24 cellular contexts compared by ENCODE assay signal in genomic region chr10:69934768-69935167, GRCh38.
DNase-seq lines count a peak whose midpoint lies in the region; ATAC-seq, FAIRE-seq and TF ChIP-seq lines count a peak whose summit lies in the region.
"Had no signal": no experiment of that assay in that cellular context is flagged by ENCODE, and none has a peak within 500 bp of the region (broad histone marks: within the 10 kb centered on the region; RNA-seq: fewer than 3 reads in every experiment).

No MANE protein-coding gene starts in this region.

- no peak for TF ChIP-seq RAD21 in A549 (conservative IDR thresholded peaks at IDR 0.05 in 1 of 2, IDR thresholded peaks at IDR 0.05 in 1 of 2)

- no peaks in the 10 kb centered on the region for H4K20me1 ChIP-seq in PC-3 (ENCODE audit: low read length)

- peaks cover 4 to 5% of the 10 kb centered on the region in 2 donors for H3K27me3 Mint-ChIP-seq in natural killer cell treated with Interleukin-12 subunit alpha and Interleukin-12 subunit beta and Interleukin-15 and Interleukin-18, amount 100 ng/mL, for 72 hours

- intact Hi-C loops in PC-3 (cut with micrococcal nuclease) (no loop called here), left lung (cut with DNase I) (no loop called here)

- no peaks in the 10 kb centered on the region for H3K9me3 Mint-ChIP-seq in natural killer cell treated with Interleukin-12 subunit alpha and Interleukin-12 subunit beta and Interleukin-15 and Interleukin-18, amount 100 ng/mL, for 72 hours
- H3K9me3 Mint-ChIP-seq: activated naive CD8-positive, alpha-beta T cell treated with anti-CD3 and anti-CD28 coated beads, Interleukin-2, amount 50 U/mL, for 24 hours; CD4-positive, alpha-beta memory T cell had no signal

- H3K36me3 ChIP-seq in GM06990 (ENCODE audit: control insufficient read depth, insufficient read depth, low read length) (no peaks in the 10 kb centered on the region), PC-3 (ENCODE audit: low read depth, low read length) (peaks cover 40% of the 10 kb centered on the region), left lung (no peaks in the 10 kb centered on the region)
- H3K36me3 ChIP-seq: breast epithelium, gastrocnemius medialis had no signal

- no peak overlapping the region for H3K27ac ChIP-seq in A549
- no peak overlapping the region for H3K27ac ChIP-seq in PC-3 (ENCODE audit: low read length)
- H3K27ac ChIP-seq in left lung, result no peak overlapping the region
- H3K27ac ChIP-seq: breast epithelium, epithelial cell of prostate, gastrocnemius medialis had no signal

- TF ChIP-seq POLR2A in A549 (IDR thresholded peaks at IDR 0.05; ENCODE audit: low read length), result no peak

- no peak overlapping the region for H3K9ac ChIP-seq in PC-3 (ENCODE audit: low read length)

- POLR2A ChIA-PET in A549 (lab: Yijun Ruan, JAX) (no interaction called here), PC-3 (lab: Charles Lee; ENCODE audit: unreplicated experiment) (interaction anchor here (0.5 to 0.7 kb wide), 2 partner anchors 42 to 71 kb away, joined by 3 to 4 read pairs; no protein-coding TSS in a partner anchor)

- FAIRE-seq in A549 (lab: Jason Lieb, UNC), result no peak
- FAIRE-seq: islet of Langerhans had no signal

- TF ChIP-seq CTCF in A549 (IDR thresholded peaks at IDR 0.05) (no peak; the same call in 2 of the 3 replicates), GM06990 (IDR thresholded peaks at IDR 0.05; ENCODE audit: insufficient read depth, low read length, poor library complexity, severe bottlenecking) (peak; percentile 10), PC-3 (conservative IDR thresholded peaks at IDR 0.05; ENCODE audit: low read depth, low read length) (peak; percentile 53), epithelial cell of proximal tubule (conservative IDR thresholded peaks at IDR 0.05; ENCODE audit: low read depth, low read length) (peak; percentile 34), left lung (IDR thresholded peaks at IDR 0.05) (no peak)

- no peaks in the 10 kb centered on the region for H3K4me1 Mint-ChIP-seq in natural killer cell treated with Interleukin-12 subunit alpha and Interleukin-12 subunit beta and Interleukin-15 and Interleukin-18, amount 100 ng/mL, for 72 hours (ENCODE audit: low read depth in 2 of 2)
- H3K4me1 Mint-ChIP-seq: activated naive CD8-positive, alpha-beta T cell treated with anti-CD3 and anti-CD28 coated beads, Interleukin-2, amount 50 U/mL, for 24 hours; CD4-positive, alpha-beta memory T cell had no signal

- H3K79me2 ChIP-seq in PC-3 (ENCODE audit: low read length), result no peaks in the 10 kb centered on the region

- no peaks in the 10 kb centered on the region for H3K9me3 ChIP-seq in A549
- H3K9me3 ChIP-seq in PC-3 (ENCODE audit: low read length), result no peaks in the 10 kb centered on the region
- H3K9me3 ChIP-seq in left lung, result no peaks in the 10 kb centered on the region
- H3K9me3 ChIP-seq: breast epithelium, gastrocnemius medialis had no signal

- H3K27me3 ChIP-seq in GM06990 (replicated peaks; ENCODE audit: control insufficient read depth, insufficient read depth, low read length), result no peaks in the 10 kb centered on the region; the same call in none of the 2 replicates
- H3K27me3 ChIP-seq in PC-3 (ENCODE audit: low read length), result no peaks in the 10 kb centered on the region
- peaks cover 0 to 5% of the 10 kb centered on the region in 2 donors for H3K27me3 ChIP-seq in left lung
- H3K27me3 ChIP-seq: breast epithelium, gastrocnemius medialis had no signal

- no peaks in the 10 kb centered on the region for H3F3A ChIP-seq in PC-3 (ENCODE audit: low read length, unreplicated experiment)

- no peak for DNase-seq in A549 (ENCODE audit: low read depth in 1 of 2, low spot score in 1 of 2)
- no peak for DNase-seq in GM06990 (ENCODE audit: extremely low read depth, insufficient read length)
- DNase-seq in PC-3, result peak; percentile 36
- no peak for DNase-seq in epithelial cell of proximal tubule (ENCODE audit: low read depth)
- no peak for DNase-seq in left lung
- DNase-seq in natural killer cell treated with Interleukin-12 subunit alpha and Interleukin-12 subunit beta and Interleukin-15 and Interleukin-18, amount 100 ng/mL, for 72 hours (ENCODE audit: low spot score), result no peak
- DNase-seq: activated CD4-positive, alpha-beta T cell treated with anti-CD3 and anti-CD28 coated beads, Interleukin-2, amount 50 U/mL, for 1 hour; activated CD8-positive, alpha-beta memory T cell treated with anti-CD3 and anti-CD28 coated beads, Interleukin-2, amount 50 U/mL, for 4 hours; activated naive CD8-positive, alpha-beta T cell treated with anti-CD3 and anti-CD28 coated beads, Interleukin-2, amount 50 U/mL, for 24 hours; CD4-positive, alpha-beta memory T cell; DMS79 treated with DMSO at 0.1 percent for 48 hours; gastrocnemius medialis; H7; hypothalamus; NCI-H1694; NCI-H526 treated with DMSO at 0.1 percent for 48 hours; right cardiac atrium; Right ventricle myocardium superior had no signal

- 5% methylated on average over 2 of the region's 2 CpGs for WGBS in A549 (ENCODE audit: missing lambda C conversion rate)

- BruUV-seq in PC-3 (replicated peaks; lab: Mats Ljungman, UMichigan), result no TSS peak

- H2AFZ ChIP-seq in PC-3 (ENCODE audit: low read length), result no peak overlapping the region

- no peak for TF ChIP-seq EP300 in A549 (IDR thresholded peaks at IDR 0.05)

- no peak overlapping the region for H3K4me3 ChIP-seq in A549
- no peak overlapping the region for H3K4me3 ChIP-seq in GM06990 (replicated peaks; ENCODE audit: low read depth, low read length)
- H3K4me3 ChIP-seq in PC-3 (ENCODE audit: low read length), result no peak overlapping the region
- H3K4me3 ChIP-seq in epithelial cell of proximal tubule (ENCODE audit: low read depth, low read length), result no peak overlapping the region
- no peak overlapping the region for H3K4me3 ChIP-seq in left lung
- H3K4me3 ChIP-seq: breast epithelium, gastrocnemius medialis, lung had no signal

- H3K4me2 ChIP-seq in A549, result no peak overlapping the region
- no peak overlapping the region for H3K4me2 ChIP-seq in PC-3 (ENCODE audit: low read length)

- ATAC-seq in A549 (peak; percentile 47 to 59; a peak in 3 of 6 replicates), PC-3 (peak; percentile 45; the same call in 1 of the 2 replicates), HG02981 (IDR thresholded peaks at IDR 0.05; ENCODE audit: unreplicated experiment) (no peak), HG02973 (IDR thresholded peaks at IDR 0.05; ENCODE audit: unreplicated experiment) (no peak), left lung (no peak)
- ATAC-seq in natural killer cell treated with Interleukin-12 subunit alpha and Interleukin-12 subunit beta and Interleukin-15 and Interleukin-18, amount 100 ng/mL, for 72 hours, result no peak
- ATAC-seq: activated naive CD8-positive, alpha-beta T cell treated with anti-CD3 and anti-CD28 coated beads, Interleukin-2, amount 50 U/mL, for 24 hours; gastrocnemius medialis; right cardiac atrium had no signal

- H3K36me3 Mint-ChIP-seq in natural killer cell treated with Interleukin-12 subunit alpha and Interleukin-12 subunit beta and Interleukin-15 and Interleukin-18, amount 100 ng/mL, for 72 hours, result no peaks in the 10 kb centered on the region
- H3K36me3 Mint-ChIP-seq: CD4-positive, alpha-beta memory T cell had no signal

- H3K4me3 Mint-ChIP-seq in natural killer cell treated with Interleukin-12 subunit alpha and Interleukin-12 subunit beta and Interleukin-15 and Interleukin-18, amount 100 ng/mL, for 72 hours, result no peak overlapping the region
- H3K4me3 Mint-ChIP-seq: activated naive CD8-positive, alpha-beta T cell treated with anti-CD3 and anti-CD28 coated beads, Interleukin-2, amount 50 U/mL, for 24 hours; CD4-positive, alpha-beta memory T cell had no signal

- H3K9me2 ChIP-seq in PC-3 (replicated peaks; ENCODE audit: low read length), result no peaks in the 10 kb centered on the region

- H3K27ac Mint-ChIP-seq in natural killer cell treated with Interleukin-12 subunit alpha and Interleukin-12 subunit beta and Interleukin-15 and Interleukin-18, amount 100 ng/mL, for 72 hours, result no peak overlapping the region
- H3K27ac Mint-ChIP-seq: activated naive CD8-positive, alpha-beta T cell treated with anti-CD3 and anti-CD28 coated beads, Interleukin-2, amount 50 U/mL, for 24 hours; CD4-positive, alpha-beta memory T cell had no signal

- H3K4me1 ChIP-seq in A549, result no peaks in the 10 kb centered on the region
- H3K4me1 ChIP-seq in PC-3 (ENCODE audit: insufficient read depth, low read length), result no peaks in the 10 kb centered on the region
- no peaks in the 10 kb centered on the region for H3K4me1 ChIP-seq in left lung
- H3K4me1 ChIP-seq: breast epithelium had no signal

- CTCF ChIA-PET in A549 (lab: Yijun Ruan, JAX) (interaction anchor here (0.8 to 2.9 kb wide), 9 partner anchors 9 to 147 kb away, joined by 3 to 17 read pairs (median 4); no protein-coding TSS in a partner anchor), PC-3 (lab: Charles Lee) (interaction anchor here (0.6 to 0.8 kb wide), 3 partner anchors 24 to 145 kb away, joined by 4 to 8 read pairs (median 4); no protein-coding TSS in a partner anchor)

TF ChIP-seq in A549, 52 proteins besides CTCF, POLR2A, EP300 and RAD21:
- TF ChIP-seq ZFP36 (IDR thresholded peaks at IDR 0.05; ENCODE audit: borderline replicate concordance, partially characterized antibody) (peak; percentile 61), MAZ (IDR thresholded peaks at IDR 0.05; ENCODE audit: borderline replicate concordance, low read depth, low read length) (no peak)

Comparison
In these comparisons a context has a peak if more than half of its experiments do, and no peak if none do; other contexts are left out.
1. ATAC-seq: peak in A549 (2 of 2) and PC-3 (single experiment); none in HG02981 (single experiment), HG02973 (single experiment), left lung (single experiment) and natural killer cell treated with Interleukin-12 subunit alpha and Interleukin-12 subunit beta and Interleukin-15 and Interleukin-18, amount 100 ng/mL, for 72 hours (0 of 2).
2. CTCF ChIP-seq: peak in GM06990 (single experiment), PC-3 (single experiment) and epithelial cell of proximal tubule (single experiment); none in A549 (single experiment) and left lung (0 of 2).